21 cellular contexts compared by ENCODE assay signal in genomic region chr14:89551955-89552354, GRCh38.
"Had no signal": no experiment of that assay in that cellular context is flagged by ENCODE, and none has a peak within 500 bp of the region (broad histone marks: within the 10 kb centered on the region; RNA-seq: fewer than 3 reads in every experiment).

No MANE protein-coding gene starts in this region.

- H3K27me3 ChIP-seq: esophagus squamous epithelium, gastroesophageal sphincter, neural progenitor cell, transverse colon had no signal

- H3K27ac ChIP-seq: coronary artery, esophagus squamous epithelium, gastroesophageal sphincter, neural progenitor cell, transverse colon had no signal

- H3K9ac ChIP-seq: neural progenitor cell had no signal

- H3K4me2 ChIP-seq: neural progenitor cell had no signal

- H3K9me3 ChIP-seq: esophagus squamous epithelium, gastroesophageal sphincter, transverse colon had no signal

- H3K4me3 ChIP-seq: coronary artery, esophagus squamous epithelium, gastroesophageal sphincter, neural progenitor cell, transverse colon had no signal

- FAIRE-seq: astrocyte, keratinocyte, urothelium cell line had no signal

- H3K9me3 Mint-ChIP-seq: activated B cell treated with CpG ODN at 0.5 μM for 24 hours; activated naive CD4-positive, alpha-beta T cell treated with anti-CD3 and anti-CD28 coated beads, Interleukin-2, amount 50 U/mL, for 72 hours; neural progenitor cell; stimulated activated naive B cell treated with anti-CD40 and anti-IgM and Interleukin-4, amounts not matched to agents 10 μg/mL and 1 μg/mL and 100 μg/mL, for 72 hours had no signal

- H3K4me3 Mint-ChIP-seq: activated B cell treated with CpG ODN at 0.5 μM for 24 hours; activated CD4-positive, alpha-beta T cell treated with anti-CD3 and anti-CD28 coated beads for 36 hours; neural progenitor cell; stimulated activated naive B cell treated with anti-CD40 and anti-IgM and Interleukin-4, amounts not matched to agents 10 μg/mL and 1 μg/mL and 100 μg/mL, for 72 hours had no signal

- ATAC-seq: activated CD4-positive, alpha-beta T cell treated with anti-CD3 and anti-CD28 coated beads for 36 hours; activated naive CD4-positive, alpha-beta T cell treated with anti-CD3 and anti-CD28 coated beads, Interleukin-2, amount 50 U/mL, for 72 hours; gastroesophageal sphincter; stimulated activated naive B cell treated with anti-CD40 and anti-IgM and Interleukin-4, amounts not matched to agents 10 μg/mL and 1 μg/mL and 100 μg/mL, for 72 hours had no signal

- H3K27ac Mint-ChIP-seq: activated B cell treated with CpG ODN at 0.5 μM for 24 hours; activated CD4-positive, alpha-beta T cell treated with anti-CD3 and anti-CD28 coated beads for 36 hours; stimulated activated naive B cell treated with anti-CD40 and anti-IgM and Interleukin-4, amounts not matched to agents 10 μg/mL and 1 μg/mL and 100 μg/mL, for 72 hours had no signal

- H3K36me3 ChIP-seq: esophagus squamous epithelium, gastroesophageal sphincter, neural progenitor cell, transverse colon had no signal

- H3K36me3 Mint-ChIP-seq: neural progenitor cell had no signal

- H3K27me3 Mint-ChIP-seq: activated B cell treated with CpG ODN at 0.5 μM for 24 hours; activated CD4-positive, alpha-beta T cell treated with anti-CD3 and anti-CD28 coated beads for 36 hours; progenitor cell of endocrine pancreas; stimulated activated naive B cell treated with anti-CD40 and anti-IgM and Interleukin-4, amounts not matched to agents 10 μg/mL and 1 μg/mL and 100 μg/mL, for 72 hours had no signal

- DNase-seq: activated B cell treated with CpG ODN at 0.5 μM for 24 hours; activated CD4-positive, alpha-beta T cell treated with anti-CD3 and anti-CD28 coated beads for 36 hours; activated CD4-positive, alpha-beta T cell treated with anti-CD3 and anti-CD28 coated beads, Interleukin-2, amount 50 U/mL, for 48 hours; activated gamma-delta T cell; cerebellar nuclear complex; esophagus squamous epithelium; midbrain; retina; stimulated activated CD4-positive, alpha-beta T cell treated with anti-CD3 and anti-CD28 coated beads, Interleukin-2, amount 100 ng/mL, for 48 hours; stimulated activated CD8-positive, alpha-beta memory T cell treated with anti-CD3 and anti-CD28 coated beads, Interleukin-4, amount 100 ng/mL, for 48 hours; stimulated activated naive B cell treated with anti-CD40 and anti-IgM and Interleukin-4, amounts not matched to agents 10 μg/mL and 1 μg/mL and 100 μg/mL, for 72 hours; T1000; transverse colon had no signal
